Comparison of ENCODE assay signal across 8 cellular contexts in genomic region chr12:126874427-126875026, GRCh38.
DNase-seq lines count a peak whose midpoint lies in the region; ATAC-seq and TF ChIP-seq lines count a peak whose summit lies in the region.

No MANE protein-coding gene starts in this region.

- no peak overlapping the region for H3K4me3 Mint-ChIP-seq in endothelial cell (ENCODE audit: unreplicated experiment)
- no peak overlapping the region for H3K4me3 Mint-ChIP-seq in naive B cell
- no peak overlapping the region for H3K4me3 Mint-ChIP-seq in stimulated activated effector memory CD8-positive, alpha-beta T cell treated with anti-CD3 and anti-CD28 coated beads, Interleukin-12 subunit alpha, Interleukin-12 subunit beta, amount 100 ng/mL, for 72 hours

- H3K36me3 Mint-ChIP-seq in endothelial cell (ENCODE audit: low read depth, unreplicated experiment) (no peaks in the 10 kb centered on the region), naive B cell (no peaks in the 10 kb centered on the region)
- no peaks in the 10 kb centered on the region for H3K36me3 Mint-ChIP-seq in stimulated activated effector memory CD8-positive, alpha-beta T cell treated with anti-CD3 and anti-CD28 coated beads, Interleukin-12 subunit alpha, Interleukin-12 subunit beta, amount 100 ng/mL, for 72 hours

- H3K27me3 Mint-ChIP-seq in endothelial cell (ENCODE audit: unreplicated experiment), result peaks cover 1% of the 10 kb centered on the region
- H3K27me3 Mint-ChIP-seq in naive B cell, result peaks cover 0 to 6% (median 0%) of the 10 kb centered on the region in 3 donors

- in situ Hi-C loops in GM13977 (cut with MboI; ENCODE audit: low pct_unique_long_range_greater_than_20kb, low sequenced_read_pairs, unreplicated experiment), result no loop called here

- peaks cover 45% of the 10 kb centered on the region for H3K9me3 Mint-ChIP-seq in endothelial cell (ENCODE audit: unreplicated experiment)
- H3K9me3 Mint-ChIP-seq in naive B cell, result peaks cover 0 to 2% (median 0%) of the 10 kb centered on the region in 7 donors
- H3K9me3 Mint-ChIP-seq in stimulated activated effector memory CD8-positive, alpha-beta T cell treated with anti-CD3 and anti-CD28 coated beads, Interleukin-12 subunit alpha, Interleukin-12 subunit beta, amount 100 ng/mL, for 72 hours, result no peaks in the 10 kb centered on the region

- DNase-seq in GM13977 (ENCODE audit: low spot score), result peak; percentile 67
- peak; percentile 41 for DNase-seq in NCI-H748 treated with DMSO at 0.1 percent for 48 hours (lab: John Stamatoyannopoulos, UW)
- peak; percentile 4 to 42 for DNase-seq in activated CD8-positive, alpha-beta memory T cell treated with anti-CD3 and anti-CD28 coated beads for 1 hour (ENCODE audit: extremely low read depth in 1 of 2, low read depth in 1 of 2)
- DNase-seq in endothelial cell (ENCODE audit: low spot score), result peak; percentile 3
- DNase-seq in naive B cell, result peak; percentile 1
- peak; percentile 60 to 79 for DNase-seq in stimulated activated effector memory CD8-positive, alpha-beta T cell treated with anti-CD3 and anti-CD28 coated beads, Interleukin-12 subunit alpha, Interleukin-12 subunit beta, amount 100 ng/mL, for 72 hours (ENCODE audit: low spot score in 2 of 2)

- H3K4me1 Mint-ChIP-seq in endothelial cell (ENCODE audit: unreplicated experiment) (no peaks in the 10 kb centered on the region), naive B cell (no peaks in the 10 kb centered on the region)
- peaks cover 7% of the 10 kb centered on the region for H3K4me1 Mint-ChIP-seq in stimulated activated effector memory CD8-positive, alpha-beta T cell treated with anti-CD3 and anti-CD28 coated beads, Interleukin-12 subunit alpha, Interleukin-12 subunit beta, amount 100 ng/mL, for 72 hours

- no peak overlapping the region for H3K27ac ChIP-seq in 22Rv1

- H3K27ac Mint-ChIP-seq in endothelial cell (ENCODE audit: unreplicated experiment), result no peak overlapping the region
- no peak overlapping the region for H3K27ac Mint-ChIP-seq in naive B cell
- no peak overlapping the region for H3K27ac Mint-ChIP-seq in stimulated activated effector memory CD8-positive, alpha-beta T cell treated with anti-CD3 and anti-CD28 coated beads, Interleukin-12 subunit alpha, Interleukin-12 subunit beta, amount 100 ng/mL, for 72 hours

- TF ChIP-seq CTCF in 22Rv1 (IDR thresholded peaks at IDR 0.05) (peak; percentile 100), GM13977 (IDR thresholded peaks at IDR 0.05; ENCODE audit: extremely low read depth, insufficient read depth, missing control alignments) (peak; percentile 98), endothelial cell (IDR thresholded peaks at IDR 0.05; ENCODE audit: unreplicated experiment) (no peak)

- ATAC-seq in HG03045 (IDR thresholded peaks at IDR 0.05; ENCODE audit: unreplicated experiment), result peak; percentile 78
- no peak for ATAC-seq in naive B cell (ENCODE audit: low read depth in 2 of 2)
- ATAC-seq in stimulated activated effector memory CD8-positive, alpha-beta T cell treated with anti-CD3 and anti-CD28 coated beads, Interleukin-12 subunit alpha, Interleukin-12 subunit beta, amount 100 ng/mL, for 72 hours, result peak; percentile 82

Comparison
In these comparisons a context has a peak if more than half of its experiments do, and no peak if none do; other contexts are left out.
1. DNase-seq: peak in every context shown above with its lines; median percentile 70 in stimulated activated effector memory CD8-positive, alpha-beta T cell treated with anti-CD3 and anti-CD28 coated beads, Interleukin-12 subunit alpha, Interleukin-12 subunit beta, amount 100 ng/mL, for 72 hours; 67 in GM13977; 41 in NCI-H748 treated with DMSO at 0.1 percent for 48 hours; 23 in activated CD8-positive, alpha-beta memory T cell treated with anti-CD3 and anti-CD28 coated beads for 1 hour; 3 in endothelial cell; 1 in naive B cell.
2. ATAC-seq: peak in HG03045 (single experiment) and stimulated activated effector memory CD8-positive, alpha-beta T cell treated with anti-CD3 and anti-CD28 coated beads, Interleukin-12 subunit alpha, Interleukin-12 subunit beta, amount 100 ng/mL, for 72 hours (single experiment); none in naive B cell (0 of 2).